In the genomic region with DNA sequence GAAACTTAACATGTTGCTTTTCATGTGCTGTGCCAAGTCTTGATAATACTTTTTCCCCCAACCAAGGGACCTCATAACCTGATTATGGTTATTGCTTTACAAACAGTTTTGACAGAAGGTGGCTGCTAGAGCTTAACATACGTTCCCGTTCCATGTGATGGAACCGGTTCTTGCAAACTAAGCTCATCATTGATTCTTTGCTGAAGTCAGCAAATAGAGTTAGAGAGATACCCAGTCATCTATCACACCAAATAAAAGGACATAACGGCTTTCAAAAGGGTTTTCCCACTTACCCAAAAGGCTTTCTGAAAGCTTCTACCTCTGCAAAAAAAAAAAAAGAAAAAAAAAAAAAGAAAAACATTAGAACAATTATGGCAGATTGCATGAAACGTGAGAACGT, we compare ENCODE assay signal across 17 cellular contexts.
DNase-seq lines count a peak whose midpoint lies in the region; ATAC-seq, FAIRE-seq and TF ChIP-seq lines count a peak whose summit lies in the region.
"Had no signal": no experiment of that assay in that cellular context is flagged by ENCODE, and none has a peak within 500 bp of the region (broad histone marks: within the 10 kb centered on the region; RNA-seq: fewer than 3 reads in every experiment).

No MANE protein-coding gene starts in this region.

- no peak for ATAC-seq in activated CD4-positive, alpha-beta T cell treated with anti-CD3 and anti-CD28 coated beads for 36 hours
- ATAC-seq: GM23338 had no signal

- dilution Hi-C loops in keratinocyte (cut with MboI; ENCODE audit: extremely low pct_ligation_motif_present, low sequenced_read_pairs), result no loop called here

- H3K9me1 ChIP-seq in keratinocyte (ENCODE audit: control insufficient read depth, extremely low read depth, insufficient read depth, low read length), result no peaks in the 10 kb centered on the region

- H3K4me1 ChIP-seq in keratinocyte (ENCODE audit: control insufficient read depth, extremely low read depth, insufficient read depth, low read length), result no peaks in the 10 kb centered on the region
- H3K4me1 ChIP-seq: BLaER1, Caco-2 had no signal

- H3K79me2 ChIP-seq in keratinocyte (ENCODE audit: control insufficient read depth, insufficient read depth, low read length), result no peaks in the 10 kb centered on the region

- POLR2A ChIA-PET in activated CD4-positive, alpha-beta T cell treated with anti-CD3 and anti-CD28 coated beads for 36 hours (lab: Charles Lee), result no interaction called here

- no peak for TF ChIP-seq CTCF in keratinocyte (optimal IDR thresholded peaks at IDR 0.05 in 1 of 3, IDR thresholded peaks at IDR 0.05 in 1 of 3, conservative IDR thresholded peaks at IDR 0.05 in 1 of 3; ENCODE audit: extremely low read depth in 1 of 3, insufficient read depth in 2 of 3, low read length in 3 of 3)

- no peak overlapping the region for H2AFZ ChIP-seq in keratinocyte (ENCODE audit: control insufficient read depth, low read length)
- H2AFZ ChIP-seq: GM23338 had no signal

- FAIRE-seq in keratinocyte (lab: Jason Lieb, UNC), result peak; percentile 55
- FAIRE-seq: GM18507 had no signal

- no peak overlapping the region for H3K9ac ChIP-seq in keratinocyte (ENCODE audit: control insufficient read depth, extremely low read depth, insufficient read depth, low read length)
- H3K9ac ChIP-seq: BLaER1 had no signal

- H3K36me3 Mint-ChIP-seq in activated CD4-positive, alpha-beta T cell treated with anti-CD3 and anti-CD28 coated beads for 36 hours (ENCODE audit: low read depth), result no peaks in the 10 kb centered on the region
- H3K36me3 Mint-ChIP-seq: CD8-positive, alpha-beta memory T cell had no signal

- no peaks in the 10 kb centered on the region for H3K9me3 ChIP-seq in keratinocyte (ENCODE audit: control insufficient read depth, low read depth, low read length)
- H3K9me3 ChIP-seq: BLaER1, Caco-2 had no signal

- no peak overlapping the region for H3K27ac Mint-ChIP-seq in activated CD4-positive, alpha-beta T cell treated with anti-CD3 and anti-CD28 coated beads for 36 hours
- H3K27ac Mint-ChIP-seq: CD8-positive, alpha-beta memory T cell; GM23338; HFFc6 had no signal

- intact Hi-C loops in activated CD4-positive, alpha-beta T cell treated with anti-CD3 and anti-CD28 coated beads for 36 hours (cut with DNase I, micrococcal nuclease), result no loop called here

- no peak overlapping the region for H3K4me3 ChIP-seq in keratinocyte (ENCODE audit: control insufficient read depth in 2 of 3, extremely low read depth in 1 of 3, insufficient read depth in 2 of 3, low read depth in 1 of 3, low read length in 3 of 3)
- H3K4me3 ChIP-seq: BLaER1, GM23338 had no signal

- H3K27me3 ChIP-seq in keratinocyte (ENCODE audit: control insufficient read depth, extremely low read depth, insufficient read depth, low read length), result no peaks in the 10 kb centered on the region
- H3K27me3 ChIP-seq: BLaER1 had no signal

- H3K9me3 Mint-ChIP-seq in activated CD4-positive, alpha-beta T cell treated with anti-CD3 and anti-CD28 coated beads for 36 hours (ENCODE audit: low read depth), result no peaks in the 10 kb centered on the region
- H3K9me3 Mint-ChIP-seq: CD8-positive, alpha-beta memory T cell; GM23338; HFFc6 had no signal

- peak; percentile 51 for DNase-seq in NCI-H82 (lab: John Stamatoyannopoulos, UW)
- DNase-seq in NCI-H82 treated with DMSO at 0.1 percent for 48 hours (lab: John Stamatoyannopoulos, UW; ENCODE audit: unreplicated experiment), result no peak
- DNase-seq in NCI-H1694 (lab: John Stamatoyannopoulos, UW), result peak; percentile 29
- peak; percentile 94 for DNase-seq in NCI-H2171 treated with DMSO at 0.1 percent for 48 hours (lab: John Stamatoyannopoulos, UW)
- DNase-seq in keratinocyte (ENCODE audit: low read depth, low spot score), result no peak
- DNase-seq in NAMALWA (ENCODE audit: low spot score), result no peak
- no peak for DNase-seq in activated CD4-positive, alpha-beta T cell treated with anti-CD3 and anti-CD28 coated beads for 36 hours
- DNase-seq: AML-193; Caco-2; CD8-positive, alpha-beta memory T cell; HCEC 1CT; HFFc6; KG1 had no signal

- H3K4me1 Mint-ChIP-seq in activated CD4-positive, alpha-beta T cell treated with anti-CD3 and anti-CD28 coated beads for 36 hours, result no peaks in the 10 kb centered on the region
- H3K4me1 Mint-ChIP-seq: CD8-positive, alpha-beta memory T cell had no signal

- no peaks in the 10 kb centered on the region for H3K36me3 ChIP-seq in keratinocyte (ENCODE audit: control insufficient read depth in 2 of 2, extremely low read depth in 1 of 2, insufficient read depth in 2 of 2, low read length in 2 of 2)
- H3K36me3 ChIP-seq: BLaER1 had no signal

- H3K27ac ChIP-seq in keratinocyte (ENCODE audit: control insufficient read depth, insufficient read depth, low read length), result no peak overlapping the region
- H3K27ac ChIP-seq: BLaER1, HL-60 had no signal

- no peaks in the 10 kb centered on the region for H4K20me1 ChIP-seq in keratinocyte (ENCODE audit: control insufficient read depth, extremely low read depth, insufficient read depth, low read length)
- H4K20me1 ChIP-seq: BLaER1 had no signal

- no peak overlapping the region for H3K4me3 Mint-ChIP-seq in activated CD4-positive, alpha-beta T cell treated with anti-CD3 and anti-CD28 coated beads for 36 hours
- H3K4me3 Mint-ChIP-seq: CD8-positive, alpha-beta memory T cell; GM23338; HFFc6 had no signal

- peaks cover 2% of the 10 kb centered on the region for H3K27me3 Mint-ChIP-seq in activated CD4-positive, alpha-beta T cell treated with anti-CD3 and anti-CD28 coated beads for 36 hours

- no peak overlapping the region for H3K4me2 ChIP-seq in keratinocyte (ENCODE audit: control insufficient read depth, extremely low read depth, insufficient read depth, low read depth, low read length)
- H3K4me2 ChIP-seq: BLaER1, GM23338 had no signal

- CTCF ChIA-PET in activated CD4-positive, alpha-beta T cell treated with anti-CD3 and anti-CD28 coated beads for 36 hours (lab: Charles Lee), result interaction anchor here (1.1 kb wide), 1 partner anchor 22 kb away, joined by 3 read pairs; no protein-coding TSS in a partner anchor

Comparison
In these comparisons a context has a peak if more than half of its experiments do, and no peak if none do; other contexts are left out.
1. DNase-seq: peak in NCI-H82 (single experiment), NCI-H1694 (single experiment) and NCI-H2171 treated with DMSO at 0.1 percent for 48 hours (single experiment); none in NCI-H82 treated with DMSO at 0.1 percent for 48 hours (single experiment), keratinocyte (single experiment), NAMALWA (single experiment) and activated CD4-positive, alpha-beta T cell treated with anti-CD3 and anti-CD28 coated beads for 36 hours (single experiment).